ENCODE assay signal across 10 cellular contexts in genomic region chr15:39969871-39970270, GRCh38. TPM values are rescaled to one million over a fixed set of nuclear protein-coding genes. Genes with fewer than 3 reads are reported as not detected.
A peak's percentile ranks its signal among the peaks of the same experiment; 100 is the strongest.
DNase-seq lines count a peak whose midpoint lies in the region; TF ChIP-seq lines count a peak whose summit lies in the region.
"Had no signal": no experiment of that assay in that cellular context is flagged by ENCODE, and none has a peak within 500 bp of the region (broad histone marks: within the 10 kb centered on the region; RNA-seq: fewer than 3 reads in every experiment).

No MANE protein-coding gene starts in this region.

- 91% methylated on average over 2 of the region's 2 CpGs for WGBS in hepatocyte (ENCODE audit: low lambda C conversion rate, missing lambda C conversion rate)

- H3K4me2 ChIP-seq in osteoblast (ENCODE audit: insufficient read depth, low read length) (no peak overlapping the region), hepatocyte (no peak overlapping the region)

- H3K79me2 ChIP-seq in osteoblast (ENCODE audit: insufficient read depth, low read length) = peaks cover 31% of the 10 kb centered on the region
- peaks cover 5% of the 10 kb centered on the region for H3K79me2 ChIP-seq in hepatocyte

- peaks cover 17% of the 10 kb centered on the region for H4K20me1 ChIP-seq in osteoblast (ENCODE audit: insufficient read depth, low read length)
- H4K20me1 ChIP-seq in hepatocyte (ENCODE audit: insufficient read depth, poor library complexity, severe bottlenecking) = no peaks in the 10 kb centered on the region

- no peaks in the 10 kb centered on the region for H3K9me2 ChIP-seq in hepatocyte (replicated peaks; ENCODE audit: insufficient read depth)

- H3K4me3 ChIP-seq in MG63 (no peak overlapping the region), osteoblast (ENCODE audit: insufficient read depth, low read length) (no peak overlapping the region), hepatocyte (no peak overlapping the region)

- H3K27ac ChIP-seq in epithelial cell of prostate = peak overlapping the region; percentile 20
- no peak overlapping the region for H3K27ac ChIP-seq in osteoblast (ENCODE audit: low read depth, low read length)
- H3K27ac ChIP-seq in hepatocyte = no peak overlapping the region

- DNase-seq in GM03348 (ENCODE audit: low spot score) = peak; percentile 60
- DNase-seq in MG63 = peak; percentile 39
- DNase-seq in epithelial cell of prostate (ENCODE audit: low read depth, low spot score) = peak; percentile 51
- DNase-seq in osteoblast (ENCODE audit: insufficient read length, low spot score, missing footprints) = peak; percentile 69
- DNase-seq in germinal center (ENCODE audit: low spot score) = no peak
- no peak for DNase-seq in hepatocyte (ENCODE audit: low spot score)
- DNase-seq in NCI-H345 (lab: John Stamatoyannopoulos, UW) = no peak
- no peak for DNase-seq in cerebellar cortex (ENCODE audit: low spot score)
- DNase-seq: OCI-M1; stimulated activated naive CD4-positive, alpha-beta T cell had no signal

- H2AFZ ChIP-seq in osteoblast (ENCODE audit: low read length) = no peak overlapping the region
- H2AFZ ChIP-seq in hepatocyte = no peak overlapping the region

- H3K27me3 ChIP-seq in MG63 (no peaks in the 10 kb centered on the region), osteoblast (ENCODE audit: insufficient read depth, low read length) (no peaks in the 10 kb centered on the region), hepatocyte (no peaks in the 10 kb centered on the region)

- H3K9me3 ChIP-seq in MG63 (no peaks in the 10 kb centered on the region), osteoblast (ENCODE audit: low read depth, low read length) (no peaks in the 10 kb centered on the region), hepatocyte (ENCODE audit: low read depth) (no peaks in the 10 kb centered on the region)

- TF ChIP-seq CTCF in osteoblast (IDR thresholded peaks at IDR 0.05; ENCODE audit: extremely low read depth, low read depth, low read length) = no peak
- no peak for TF ChIP-seq CTCF in hepatocyte (IDR thresholded peaks at IDR 0.05; ENCODE audit: poor library complexity)

- H3K36me3 ChIP-seq in MG63 (peaks cover 51% of the 10 kb centered on the region), osteoblast (ENCODE audit: insufficient read depth, low read length) (peaks cover 61% of the 10 kb centered on the region), hepatocyte (replicated peaks; ENCODE audit: insufficient read depth, low read depth) (no peaks in the 10 kb centered on the region)

- peaks cover 5% of the 10 kb centered on the region for H3K4me1 ChIP-seq in osteoblast (ENCODE audit: insufficient read depth, low read length)
- H3K4me1 ChIP-seq in hepatocyte (ENCODE audit: insufficient read depth) = no peaks in the 10 kb centered on the region

RNA-seq across cellular contexts. Expression of gene EIF2AK4, which starts 36.0 kb away (rescaled TPM):
- total RNA-seq in MG63 (2014; rRNA removed; shearing (Covaris generic); ENCODE audit: low replicate concordance) = 61.7 and 69.2 TPM in 2 replicates
- 76.0 TPM in 2 replicates for total RNA-seq in osteoblast
- 36.4 and 38.2 TPM in 2 replicates for total RNA-seq in hepatocyte
- polyA plus RNA-seq in hepatocyte = 45.9 and 50.7 TPM in 2 replicates

RNA-seq across cellular contexts. Expression of gene GPR176, which starts 49.8 kb away (rescaled TPM):
- 58.3 and 59.6 TPM in 2 replicates for total RNA-seq in MG63 (2014; rRNA removed; shearing (Covaris generic); ENCODE audit: low replicate concordance)
- total RNA-seq in osteoblast (136 and 173 TPM in 2 replicates), hepatocyte (5.3 and 7.0 TPM in 2 replicates)
- 2.7 and 2.9 TPM in 2 replicates for polyA plus RNA-seq in hepatocyte

Comparison
In these comparisons a context has a peak if more than half of its experiments do, and no peak if none do; other contexts are left out.
1. DNase-seq: peak in GM03348 (single experiment), MG63 (single experiment), epithelial cell of prostate (single experiment) and osteoblast (single experiment); none in germinal center (single experiment), hepatocyte (single experiment), NCI-H345 (single experiment) and cerebellar cortex (single experiment).